Comparison of ENCODE assay signal across 2 cellular contexts in genomic region chr4:165156906-165157305, GRCh38.
A peak's percentile ranks its signal among the peaks of the same experiment; 100 is the strongest.
TF ChIP-seq lines count a peak whose summit lies in the region.

No MANE protein-coding gene starts in this region.

TF ChIP-seq in HepG2, 621 proteins besides CTCF, POLR2A, EP300 and RAD21:
- TF ChIP-seq CREBL2 (CRISPR knock-in tag; IDR thresholded peaks at IDR 0.05; ENCODE audit: borderline replicate concordance) (no peak), ZSCAN25 (CRISPR knock-in tag; IDR thresholded peaks at IDR 0.05) (no peak), SOX5 (CRISPR knock-in tag; IDR thresholded peaks at IDR 0.05; ENCODE audit: borderline replicate concordance) (0 out of 2 replicates have a peak, but pooled peaks have one; percentile 17), NFKBIZ (CRISPR knock-in tag; IDR thresholded peaks at IDR 0.05) (no peak), ZC3H4 (CRISPR knock-in tag; IDR thresholded peaks at IDR 0.05; ENCODE audit: borderline replicate concordance) (no peak), FOXP1 (IDR thresholded peaks at IDR 0.05) (no peak), FOXP1 (CRISPR knock-in tag; IDR thresholded peaks at IDR 0.05) (peak; percentile 47), TOE1 (CRISPR knock-in tag; IDR thresholded peaks at IDR 0.05) (0 out of 2 replicates have a peak, but pooled peaks have one; percentile 38), TAF15 (IDR thresholded peaks at IDR 0.05; ENCODE audit: low read depth, low read length, poor library complexity, severe bottlenecking) (no peak), SAP130 (CRISPR knock-in tag; IDR thresholded peaks at IDR 0.05; ENCODE audit: low read depth) (peak; percentile 13; the same call in 1 of the 2 replicates), ZNF839 (CRISPR knock-in tag; IDR thresholded peaks at IDR 0.05; ENCODE audit: borderline replicate concordance) (no peak), ZNF777 (CRISPR knock-in tag; IDR thresholded peaks at IDR 0.05) (no peak), ZFP82 (CRISPR knock-in tag; IDR thresholded peaks at IDR 0.05; ENCODE audit: borderline replicate concordance) (no peak), SALL2 (CRISPR knock-in tag; IDR thresholded peaks at IDR 0.05) (no peak), MEF2D (CRISPR knock-in tag; IDR thresholded peaks at IDR 0.05) (0 out of 2 replicates have a peak, but pooled peaks have one; percentile 58), ZNF607 (CRISPR knock-in tag; IDR thresholded peaks at IDR 0.05; ENCODE audit: borderline replicate concordance) (no peak), TOPORS (CRISPR knock-in tag; IDR thresholded peaks at IDR 0.05) (no peak), ZFP41 (CRISPR knock-in tag; IDR thresholded peaks at IDR 0.05; ENCODE audit: borderline replicate concordance) (no peak), RARA (CRISPR knock-in tag; IDR thresholded peaks at IDR 0.05) (peak; percentile 7; the same call in 1 of the 2 replicates), ZNF775 (CRISPR knock-in tag; IDR thresholded peaks at IDR 0.05; ENCODE audit: borderline replicate concordance) (no peak), ATM (IDR thresholded peaks at IDR 0.05; ENCODE audit: borderline replicate concordance) (no peak), ZNF644 (CRISPR knock-in tag; IDR thresholded peaks at IDR 0.05; ENCODE audit: low read depth) (0 out of 2 replicates have a peak, but pooled peaks have one; percentile 66), RNF2 (conservative IDR thresholded peaks at IDR 0.05; ENCODE audit: low read depth) (no peak), ZNF382 (CRISPR knock-in tag; IDR thresholded peaks at IDR 0.05; ENCODE audit: borderline replicate concordance) (no peak), HDAC6 (IDR thresholded peaks at IDR 0.05; ENCODE audit: low read depth, low read length) (no peak), ZKSCAN8 (CRISPR knock-in tag; IDR thresholded peaks at IDR 0.05; ENCODE audit: borderline replicate concordance) (peak; percentile 90), ZNF691 (CRISPR knock-in tag; IDR thresholded peaks at IDR 0.05; ENCODE audit: borderline replicate concordance, low read depth) (no peak), CBX2 (IDR thresholded peaks at IDR 0.05; ENCODE audit: low read depth, low read length) (no peak), CBX2 (CRISPR knock-in tag; IDR thresholded peaks at IDR 0.05; ENCODE audit: low read depth) (no peak), ETS1 (CRISPR knock-in tag; IDR thresholded peaks at IDR 0.05) (no peak), AHDC1 (CRISPR knock-in tag; IDR thresholded peaks at IDR 0.05; ENCODE audit: borderline replicate concordance) (peak; percentile 66; the same call in 1 of the 2 replicates)
TF ChIP-seq in HepG2: peak in this region for 9.

TF ChIP-seq in liver, 16 proteins besides CTCF, POLR2A, EP300 and RAD21:
- TF ChIP-seq NR2F2 (IDR thresholded peaks at IDR 0.05) (no peak), YY1 (IDR thresholded peaks at IDR 0.05) (peak; percentile 91), ATF3 (IDR thresholded peaks at IDR 0.05) (no peak), GABPA (IDR thresholded peaks at IDR 0.05 in 1 of 2, conservative IDR thresholded peaks at IDR 0.05 in 1 of 2) (no peak), REST (IDR thresholded peaks at IDR 0.05) (peak; percentile 13), HNF4G (IDR thresholded peaks at IDR 0.05) (peak; percentile 9), HNF4A (conservative IDR thresholded peaks at IDR 0.05) (peak; percentile 66 to 88), JUND (IDR thresholded peaks at IDR 0.05) (no peak), MAX (IDR thresholded peaks at IDR 0.05) (peak; percentile 52), SP1 (IDR thresholded peaks at IDR 0.05) (peak; percentile 16), TAF1 (conservative IDR thresholded peaks at IDR 0.05) (no peak), FOXA2 (IDR thresholded peaks at IDR 0.05) (no peak), EGR1 (IDR thresholded peaks at IDR 0.05; ENCODE audit: low read depth in 2 of 2) (no peak), RXRA (IDR thresholded peaks at IDR 0.05) (peak; percentile 27 to 81), ZBTB33 (IDR thresholded peaks at IDR 0.05) (peak; percentile 25), FOXA1 (IDR thresholded peaks at IDR 0.05) (no peak)
